In the genomic region with DNA sequence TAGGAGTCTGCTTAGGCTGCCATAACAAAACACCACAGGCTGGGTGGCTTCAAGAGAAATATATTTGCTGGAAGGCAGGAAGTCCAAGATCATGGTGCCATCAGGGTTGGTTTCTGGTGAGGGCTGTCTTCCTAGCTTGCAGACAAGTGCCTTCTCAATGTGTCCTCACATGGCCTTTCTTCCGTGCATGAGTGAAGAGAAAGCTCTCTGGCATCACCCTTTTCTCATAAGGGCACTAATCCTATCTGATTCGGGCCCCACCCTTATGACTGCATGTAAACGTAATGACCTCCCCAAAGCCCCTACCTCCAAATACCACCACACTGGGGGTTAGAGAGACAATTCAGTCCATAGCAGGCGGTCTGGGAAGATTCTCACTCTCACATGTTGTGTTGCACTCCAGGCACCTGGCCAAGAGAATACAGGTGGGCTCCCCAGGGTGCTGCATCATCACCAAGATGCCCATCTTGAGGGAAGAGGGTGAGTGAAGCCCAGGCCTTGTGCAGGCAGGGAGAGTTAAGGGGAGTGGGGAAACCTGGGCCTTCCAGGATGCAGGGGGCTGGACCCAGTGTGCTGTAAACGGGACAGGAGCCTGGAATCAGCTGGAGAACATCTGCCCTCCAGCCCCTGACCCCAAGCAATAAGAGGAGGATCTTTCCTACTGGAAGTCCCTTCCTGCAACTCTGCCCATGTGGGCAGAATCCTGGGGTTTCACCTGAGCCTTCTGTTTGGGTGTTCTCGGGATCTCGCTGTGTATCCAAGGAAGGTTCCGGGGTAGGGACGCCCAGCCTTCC, we compare ENCODE assay signal across 9 cellular contexts. TPM values are rescaled to one million over a fixed set of nuclear protein-coding genes. Genes with fewer than 3 reads are reported as not detected.
DNase-seq lines count a peak whose midpoint lies in the region; ATAC-seq and TF ChIP-seq lines count a peak whose summit lies in the region.
"Had no signal": no experiment of that assay in that cellular context is flagged by ENCODE, and none has a peak within 500 bp of the region (broad histone marks: within the 10 kb centered on the region; RNA-seq: fewer than 3 reads in every experiment).

No MANE protein-coding gene starts in this region.

- H3K4me3 ChIP-seq in Panc1 (ENCODE audit: low read depth in 2 of 2, low read length in 2 of 2) (peak overlapping the region; percentile 54 to 72), gastroesophageal sphincter (peak overlapping the region in 1 of 2 donors; percentile 60), retinal pigment epithelial cell (ENCODE audit: low read length) (peak overlapping the region; percentile 52), mucosa of descending colon (no peak overlapping the region)

- no peak for TF ChIP-seq POLR2A in gastroesophageal sphincter (IDR thresholded peaks at IDR 0.05)

- no peak for TF ChIP-seq EP300 in gastroesophageal sphincter (IDR thresholded peaks at IDR 0.05)

- in situ Hi-C loops in Panc1 (cut with HindIII; ENCODE audit: low pct_unique_long_range_greater_than_20kb, low sequenced_read_pairs): no loop called here

- CTCF ChIA-PET in Panc1 (lab: Charles Lee): no interaction called here

- H3K27me3 ChIP-seq in Panc1 (ENCODE audit: control insufficient read depth, insufficient read depth, low read length) (no peaks in the 10 kb centered on the region), gastroesophageal sphincter (no peaks in the 10 kb centered on the region)

- no peaks in the 10 kb centered on the region for H3K9me3 ChIP-seq in Panc1 (ENCODE audit: control insufficient read depth, insufficient read depth, low read depth, low read length)
- peaks cover 0 to 8% (median 0%) of the 10 kb centered on the region in 3 donors for H3K9me3 ChIP-seq in gastroesophageal sphincter
- no peaks in the 10 kb centered on the region for H3K9me3 ChIP-seq in mucosa of descending colon

- intact Hi-C loops in Panc1 (cut with micrococcal nuclease; ENCODE audit: unreplicated experiment) (no loop called here), mucosa of descending colon (cut with DNase I, micrococcal nuclease) (no loop called here)

- 86 to 100% methylated on average over 1 of the region's 9 CpGs for WGBS in gastroesophageal sphincter (ENCODE audit: low coverage in 1 of 2), 2 donors

- H3K4me1 ChIP-seq in Panc1 (ENCODE audit: control insufficient read depth, insufficient read depth, low read length): peaks cover 3% of the 10 kb centered on the region; the same call in 1 of the 2 replicates
- peaks cover 0 to 23% (median 0%) of the 10 kb centered on the region in 3 donors for H3K4me1 ChIP-seq in gastroesophageal sphincter
- H3K4me1 ChIP-seq in mucosa of descending colon (ENCODE audit: low read depth): peaks cover 9% of the 10 kb centered on the region

- ATAC-seq in Panc1: no peak
- ATAC-seq in gastroesophageal sphincter: no peak
- ATAC-seq in mucosa of descending colon: no peak
- no peak for ATAC-seq in HG03045 (IDR thresholded peaks at IDR 0.05; ENCODE audit: unreplicated experiment)

- no peaks in the 10 kb centered on the region for H3K36me3 ChIP-seq in Panc1 (ENCODE audit: control insufficient read depth, insufficient read depth, low read length)
- H3K36me3 ChIP-seq in gastroesophageal sphincter: no peaks in the 10 kb centered on the region
- no peaks in the 10 kb centered on the region for H3K36me3 ChIP-seq in mucosa of descending colon (ENCODE audit: low read depth)

- TF ChIP-seq CTCF in GM10266 (IDR thresholded peaks at IDR 0.05; ENCODE audit: control insufficient read depth, insufficient read depth, low read depth, missing control alignments): no peak
- TF ChIP-seq CTCF in Panc1 (IDR thresholded peaks at IDR 0.05): no peak
- no peak for TF ChIP-seq CTCF in gastroesophageal sphincter (IDR thresholded peaks at IDR 0.05)
- TF ChIP-seq CTCF in retinal pigment epithelial cell (conservative IDR thresholded peaks at IDR 0.05; ENCODE audit: low read depth, low read length): no peak
- TF ChIP-seq CTCF in mucosa of descending colon (IDR thresholded peaks at IDR 0.05): no peak

- BruUV-seq in Panc1 (replicated peaks; lab: Mats Ljungman, UMichigan): no TSS peak

- H3K27ac ChIP-seq in Panc1 (ENCODE audit: low read length) (peak overlapping the region; percentile 68), gastroesophageal sphincter (peak overlapping the region; percentile 84 to 91 (median 86))

- POLR2A ChIA-PET in Panc1 (lab: Charles Lee): no interaction called here

- peak; percentile 20 for DNase-seq in GM10266 (ENCODE audit: extremely low spot score)
- no peak for DNase-seq in Panc1 (ENCODE audit: low read depth, low spot score)
- no peak for DNase-seq in retinal pigment epithelial cell (ENCODE audit: low read depth)
- no peak for DNase-seq in NCI-H128 (lab: John Stamatoyannopoulos, UW; ENCODE audit: unreplicated experiment)
- DNase-seq in mucosa of descending colon: no peak
- no peak for DNase-seq in MV-4-11 (lab: John Stamatoyannopoulos, UW)

RNA-seq across cellular contexts. Expression of gene CATIP, which starts 10.2 kb away (rescaled TPM):
- total RNA-seq in Panc1 (2021; ENCODE audit: unreplicated experiment) (0.18 TPM), gastroesophageal sphincter (not detected), mucosa of descending colon (not detected)
- 0.55 TPM for polyA plus RNA-seq in Panc1 (2012; ENCODE audit: insufficient read length)
- total RNA-seq: glomerular endothelial cell had no signal

RNA-seq across cellular contexts. Expression of gene SLC11A1, which starts 15.3 kb away (rescaled TPM):
- total RNA-seq in Panc1 (2021; ENCODE audit: unreplicated experiment): 0.31 TPM
- polyA plus RNA-seq in Panc1 (2012; ENCODE audit: insufficient read length): 0.62 TPM
- 10 to 100 TPM in 2 of 4 donors, 1 to 10 TPM in 2; 5.9 to 23.0 (median 9.5) TPM for total RNA-seq in gastroesophageal sphincter
- 1 to 10 TPM; 1.2 to 7.8 (median 5.3) TPM for total RNA-seq in mucosa of descending colon
- total RNA-seq: glomerular endothelial cell had no signal

RNA-seq across cellular contexts. Expression of gene CTDSP1, which starts 32.9 kb away (rescaled TPM):
- total RNA-seq in Panc1 (2021; ENCODE audit: unreplicated experiment) (128 TPM), gastroesophageal sphincter (100 to 1,000 TPM; 121 to 159 (median 136) TPM), mucosa of descending colon (100 to 1,000 TPM; 142 to 221 (median 165) TPM)
- polyA plus RNA-seq in Panc1 (2012; ENCODE audit: insufficient read length): 124 TPM

RNA-seq across cellular contexts. Expression of gene VIL1, which starts 52.1 kb away (rescaled TPM):
- 0.18 TPM for total RNA-seq in Panc1 (2021; ENCODE audit: unreplicated experiment)
- polyA plus RNA-seq in Panc1 (2012; ENCODE audit: insufficient read length): 0.07 TPM
- total RNA-seq in gastroesophageal sphincter: not detected
- 100 to 1,000 TPM; 194 to 550 (median 341) TPM for total RNA-seq in mucosa of descending colon
- total RNA-seq: glomerular endothelial cell had no signal
